8 cellular contexts compared by ENCODE assay signal in the genomic region with DNA sequence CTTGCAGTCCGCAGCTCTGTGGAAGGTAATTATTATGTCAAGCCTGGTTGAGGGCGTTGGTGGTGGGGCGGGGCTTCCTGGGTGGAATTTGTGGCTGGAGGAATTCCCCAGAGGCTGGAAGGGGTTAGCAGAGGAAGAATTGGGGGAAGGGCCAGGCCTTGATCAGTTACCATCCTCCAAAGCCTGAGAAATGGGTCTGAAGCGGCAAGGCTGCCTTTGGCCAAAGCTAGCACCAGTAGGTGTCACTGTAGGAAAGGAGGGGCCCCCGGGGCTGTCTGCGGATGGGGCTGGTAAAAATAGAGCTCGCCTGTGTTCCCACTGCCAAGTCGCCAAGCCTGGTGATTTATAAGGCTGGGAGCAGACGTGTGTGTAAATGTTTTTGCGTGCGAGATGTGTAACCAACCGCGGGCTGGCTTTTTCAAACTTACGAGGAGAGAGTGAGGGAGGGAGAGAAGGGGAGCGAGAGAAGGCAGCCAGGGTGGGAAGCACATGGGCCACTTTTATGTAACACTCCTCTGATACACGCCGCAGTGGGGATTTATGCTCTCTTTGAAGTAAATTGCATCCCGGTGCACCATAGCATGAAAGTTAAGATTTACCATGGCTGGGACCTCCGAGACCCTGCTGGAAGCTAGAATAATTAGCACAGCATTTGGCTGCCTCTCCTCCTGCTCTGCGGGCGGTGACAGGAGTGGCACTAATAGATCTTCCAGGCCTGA.
DNase-seq lines count a peak whose midpoint lies in the region; ATAC-seq, FAIRE-seq and TF ChIP-seq lines count a peak whose summit lies in the region.

No MANE protein-coding gene starts in this region.

- H3K4me1 ChIP-seq in HAP-1: peaks cover 9% of the 10 kb centered on the region
- H3K4me1 ChIP-seq in gastroesophageal sphincter: peaks cover 0 to 56% (median 11%) of the 10 kb centered on the region in 3 donors
- peaks cover 9 to 22% of the 10 kb centered on the region in 2 donors for H3K4me1 ChIP-seq in thyroid gland

- no peak for TF ChIP-seq EP300 in gastroesophageal sphincter (IDR thresholded peaks at IDR 0.05)

- intact Hi-C loops in thyroid gland (cut with DNase I): loop anchor here (10.0 kb wide), 1 partner anchor 444 kb away; no protein-coding TSS in a partner anchor

- peak; percentile 27 to 81 (median 44) for TF ChIP-seq CTCF in gastroesophageal sphincter (IDR thresholded peaks at IDR 0.05)
- TF ChIP-seq CTCF in thyroid gland (IDR thresholded peaks at IDR 0.05): peak in 4 of 6 experiments; percentile 34 to 54 (median 48)

- H3K27ac ChIP-seq in gastroesophageal sphincter: peak overlapping the region in 3 of 4 donors; percentile 54 to 65 (median 57)
- H3K27ac ChIP-seq in thyroid gland: no peak overlapping the region

- no peak for FAIRE-seq in RCC 7860 (lab: Jason Lieb, UNC)

- peak; percentile 88 for ATAC-seq in gastroesophageal sphincter
- no peak for ATAC-seq in GM19324 (IDR thresholded peaks at IDR 0.05; ENCODE audit: low FRiP score, unreplicated experiment)

- H3K4me3 ChIP-seq in HAP-1 (no peak overlapping the region), gastroesophageal sphincter (no peak overlapping the region), thyroid gland (replicated peaks in 1 of 3) (no peak overlapping the region)

- 2% methylated on average over 9 of the region's 21 CpGs; no CpG with 5 or more reads in 1 of the 2 donors for WGBS in gastroesophageal sphincter (ENCODE audit: low coverage in 1 of 2), 2 donors
- 36 to 37% methylated on average over 11 to 13 of the region's 21 CpGs for WGBS in thyroid gland, 2 donors

- H3K36me3 ChIP-seq in HAP-1 (replicated peaks): no peaks in the 10 kb centered on the region
- no peaks in the 10 kb centered on the region for H3K36me3 ChIP-seq in gastroesophageal sphincter
- no peaks in the 10 kb centered on the region for H3K36me3 ChIP-seq in thyroid gland

- H3K9me3 ChIP-seq in HAP-1 (no peaks in the 10 kb centered on the region; the same call in 1 of the 2 replicates), gastroesophageal sphincter (no peaks in the 10 kb centered on the region), thyroid gland (no peaks in the 10 kb centered on the region)

- H3K27me3 ChIP-seq in HAP-1 (ENCODE audit: low read depth) (no peaks in the 10 kb centered on the region), gastroesophageal sphincter (no peaks in the 10 kb centered on the region), thyroid gland (no peaks in the 10 kb centered on the region)

- TF ChIP-seq POLR2A in gastroesophageal sphincter (IDR thresholded peaks at IDR 0.05) (no peak), thyroid gland (IDR thresholded peaks at IDR 0.05) (no peak)

- in situ Hi-C loops in HAP-1 (cut with MboI; ENCODE audit: low sequenced_read_pairs): no loop called here

- DNase-seq in C1 segment of cervical spinal cord (lab: John Stamatoyannopoulos, UW): peak in 8 of 14 donors; percentile 4 to 52 (median 30)
- DNase-seq in HAP-1 (ENCODE audit: low spot score in 2 of 2): peak; percentile 61 to 88
- peak; percentile 82 for DNase-seq in RCC 7860 (ENCODE audit: low spot score)
- DNase-seq in activated effector memory CD4-positive, alpha-beta T cell treated with Interleukin-2 at 50 U/mL for 16 hours: peak; percentile 28
- peak in 42 of 56 donors; percentile 1 to 67 (median 27) for DNase-seq in nucleus accumbens (lab: John Stamatoyannopoulos, UW)
- DNase-seq in thyroid gland: peak; percentile 52 to 64

Comparison
In these comparisons a context has a peak if more than half of its experiments do, and no peak if none do; other contexts are left out.
1. DNase-seq: peak in every context shown above with its lines; median percentile 82 in RCC 7860; 74 in HAP-1; 58 in thyroid gland; 30 in C1 segment of cervical spinal cord; 28 in activated effector memory CD4-positive, alpha-beta T cell treated with Interleukin-2 at 50 U/mL for 16 hours; 27 in nucleus accumbens.
2. H3K27ac ChIP-seq: peak in gastroesophageal sphincter (3 of 4); none in thyroid gland (0 of 3).